Comparison of ENCODE assay signal across 8 cellular contexts in genomic region chr4:128461300-128462103, GRCh38.
DNase-seq lines count a peak whose midpoint lies in the region; ATAC-seq and TF ChIP-seq lines count a peak whose summit lies in the region.

No MANE protein-coding gene starts in this region.

- H3K27me3 ChIP-seq in WERI-Rb-1 (ENCODE audit: insufficient read depth, low read depth, severe bottlenecking), result no peaks in the 10 kb centered on the region
- H3K27me3 ChIP-seq in Caco-2 (replicated peaks; ENCODE audit: control insufficient read depth, insufficient read depth, low read length), result no peaks in the 10 kb centered on the region

- intact Hi-C loops in Caco-2 (cut with micrococcal nuclease; ENCODE audit: unreplicated experiment), result no loop called here

- H3K4me3 ChIP-seq in WERI-Rb-1 (ENCODE audit: low read depth, low read length) (peak overlapping the region; percentile 20), Caco-2 (ENCODE audit: low read depth, low read length) (no peak overlapping the region)

- H3K4me1 Mint-ChIP-seq in Caco-2 (ENCODE audit: low read depth, unreplicated experiment), result no peaks in the 10 kb centered on the region

- no peak overlapping the region for H3K4me3 Mint-ChIP-seq in Caco-2 (ENCODE audit: unreplicated experiment)

- POLR2A ChIA-PET in Caco-2 (lab: Charles Lee), result no interaction called here

- H3K36me3 Mint-ChIP-seq in Caco-2 (ENCODE audit: insufficient read depth, unreplicated experiment), result no peaks in the 10 kb centered on the region

- DNase-seq in DMS53 (lab: John Stamatoyannopoulos, UW) (peak; percentile 78), WERI-Rb-1 (peak; percentile 72), kidney glomerular epithelial cell (lab: John Stamatoyannopoulos, UW) (peak; percentile 98), Caco-2 (no peak)
- DNase-seq in activated effector memory CD4-positive, alpha-beta T cell treated with Interleukin-2 at 50 U/mL for 16 hours, result no peak

- CTCF ChIA-PET in Caco-2 (lab: Charles Lee), result no interaction called here

- H3K36me3 ChIP-seq in WERI-Rb-1 (no peaks in the 10 kb centered on the region), Caco-2 (ENCODE audit: control insufficient read depth, insufficient read depth, low read length) (no peaks in the 10 kb centered on the region)

- no peaks in the 10 kb centered on the region for H3K4me1 ChIP-seq in Caco-2

- peak overlapping the region; percentile 80 for H3K27ac ChIP-seq in WERI-Rb-1

- TF ChIP-seq CTCF in WERI-Rb-1 (IDR thresholded peaks at IDR 0.05; ENCODE audit: low read depth, low read length), result no peak
- no peak for TF ChIP-seq CTCF in Caco-2 (IDR thresholded peaks at IDR 0.05; ENCODE audit: insufficient read depth in 1 of 2, low read depth in 1 of 2, low read length in 1 of 2, severe bottlenecking in 1 of 2, unreplicated experiment in 1 of 2)

- no peaks in the 10 kb centered on the region for H3K9me3 Mint-ChIP-seq in Caco-2 (ENCODE audit: unreplicated experiment)

- H3K27me3 Mint-ChIP-seq in Caco-2 (ENCODE audit: insufficient read depth, unreplicated experiment), result no peaks in the 10 kb centered on the region

- no peak overlapping the region for H3K27ac Mint-ChIP-seq in Caco-2 (ENCODE audit: unreplicated experiment)

- H3K9me3 ChIP-seq in WERI-Rb-1 (ENCODE audit: severe bottlenecking) (peaks cover 3% of the 10 kb centered on the region), Caco-2 (no peaks in the 10 kb centered on the region)

- BruUV-seq in Caco-2 (replicated peaks; lab: Mats Ljungman, UMichigan), result no TSS peak

- ATAC-seq in HG02870 (IDR thresholded peaks at IDR 0.05; ENCODE audit: unreplicated experiment) (peak; percentile 81), HG02840 (IDR thresholded peaks at IDR 0.05; ENCODE audit: low FRiP score, unreplicated experiment) (no peak), HG02678 (IDR thresholded peaks at IDR 0.05; ENCODE audit: unreplicated experiment) (no peak)

Comparison
In these comparisons a context has a peak if more than half of its experiments do, and no peak if none do; other contexts are left out.
1. DNase-seq: peak in DMS53 (single experiment), WERI-Rb-1 (single experiment) and kidney glomerular epithelial cell (single experiment); none in Caco-2 (0 of 2) and activated effector memory CD4-positive, alpha-beta T cell treated with Interleukin-2 at 50 U/mL for 16 hours (single experiment).